Comparison of ENCODE assay signal across 15 cellular contexts in the genomic region with DNA sequence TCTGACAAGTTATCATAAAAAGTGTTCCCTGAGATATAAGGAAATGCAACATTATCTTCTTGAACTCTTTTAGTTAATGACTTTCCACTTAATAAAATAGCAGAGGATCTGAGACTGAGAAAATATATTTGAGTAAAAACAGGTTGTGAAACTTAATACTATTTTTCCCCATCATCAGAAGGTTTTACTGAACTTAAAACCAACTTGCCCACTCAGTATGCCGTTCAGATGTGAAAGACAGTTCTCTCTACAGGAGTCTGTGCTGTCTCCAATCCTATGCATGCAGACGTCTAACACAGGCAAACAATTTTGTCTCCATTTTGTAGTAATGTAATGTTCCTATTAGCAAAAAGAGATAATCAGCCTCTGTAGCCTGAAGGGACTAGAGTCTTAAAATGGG. TPM values are rescaled to one million over a fixed set of nuclear protein-coding genes. Genes with fewer than 3 reads are reported as not detected.
DNase-seq lines count a peak whose midpoint lies in the region; ATAC-seq and TF ChIP-seq lines count a peak whose summit lies in the region.
"Had no signal": no experiment of that assay in that cellular context is flagged by ENCODE, and none has a peak within 500 bp of the region (broad histone marks: within the 10 kb centered on the region; RNA-seq: fewer than 3 reads in every experiment).

No MANE protein-coding gene starts in this region.

- TF ChIP-seq POLR2A in GM18505 (IDR thresholded peaks at IDR 0.05; ENCODE audit: borderline replicate concordance, extremely low read depth, insufficient read depth, insufficient read length): no peak

- no peak overlapping the region for H3K4me3 Mint-ChIP-seq in activated CD8-positive, alpha-beta T cell treated with anti-CD3 and anti-CD28 coated beads for 36 hours
- H3K4me3 Mint-ChIP-seq: IgD-negative memory B cell had no signal

- no peak for DNase-seq in activated CD4-positive, alpha-beta T cell treated with anti-CD3 and anti-CD28 coated beads for 1 hour
- DNase-seq in AG20443 (ENCODE audit: low spot score): no peak
- no peak for DNase-seq in NCI-H446 (lab: John Stamatoyannopoulos, UW)
- no peak for DNase-seq in activated CD8-positive, alpha-beta T cell treated with anti-CD3 and anti-CD28 coated beads for 36 hours
- DNase-seq: activated CD4-positive, alpha-beta T cell treated with anti-CD3 and anti-CD28 coated beads, Interleukin-2, amount 50 U/mL, for 48 hours; foreskin keratinocyte; NCI-H2171; Right ventricle myocardium superior had no signal

- intact Hi-C loops in activated CD8-positive, alpha-beta T cell treated with anti-CD3 and anti-CD28 coated beads for 36 hours (cut with micrococcal nuclease): no loop called here

- no peak overlapping the region for H3K27ac Mint-ChIP-seq in activated CD8-positive, alpha-beta T cell treated with anti-CD3 and anti-CD28 coated beads for 36 hours
- H3K27ac Mint-ChIP-seq: IgD-negative memory B cell had no signal

- H3K36me3 Mint-ChIP-seq in activated CD8-positive, alpha-beta T cell treated with anti-CD3 and anti-CD28 coated beads for 36 hours (ENCODE audit: low read depth): no peaks in the 10 kb centered on the region
- H3K36me3 Mint-ChIP-seq: IgD-negative memory B cell had no signal

- ATAC-seq in GM18505 (IDR thresholded peaks at IDR 0.05; ENCODE audit: unreplicated experiment) (peak; percentile 66), GM19452 (IDR thresholded peaks at IDR 0.05; ENCODE audit: unreplicated experiment) (peak; percentile 61), HG02623 (IDR thresholded peaks at IDR 0.05; ENCODE audit: unreplicated experiment) (peak; percentile 61), HG03432 (IDR thresholded peaks at IDR 0.05; ENCODE audit: unreplicated experiment) (peak; percentile 79)
- ATAC-seq in activated CD8-positive, alpha-beta T cell treated with anti-CD3 and anti-CD28 coated beads for 36 hours: no peak
- ATAC-seq: foreskin keratinocyte had no signal

- POLR2A ChIA-PET in activated CD8-positive, alpha-beta T cell treated with anti-CD3 and anti-CD28 coated beads for 36 hours (lab: Charles Lee): no interaction called here

- peaks cover under 1% of the 10 kb centered on the region for H3K27me3 Mint-ChIP-seq in activated CD8-positive, alpha-beta T cell treated with anti-CD3 and anti-CD28 coated beads for 36 hours

- CTCF ChIA-PET in activated CD8-positive, alpha-beta T cell treated with anti-CD3 and anti-CD28 coated beads for 36 hours (lab: Charles Lee): no interaction called here

- TF ChIP-seq CTCF in activated CD8-positive, alpha-beta T cell treated with anti-CD3 and anti-CD28 coated beads for 36 hours (IDR thresholded peaks at IDR 0.05): no peak

- no peaks in the 10 kb centered on the region for H3K9me3 Mint-ChIP-seq in activated CD8-positive, alpha-beta T cell treated with anti-CD3 and anti-CD28 coated beads for 36 hours
- H3K9me3 Mint-ChIP-seq: IgD-negative memory B cell had no signal

- no peaks in the 10 kb centered on the region for H3K4me1 Mint-ChIP-seq in activated CD8-positive, alpha-beta T cell treated with anti-CD3 and anti-CD28 coated beads for 36 hours (ENCODE audit: low read depth)
- H3K4me1 Mint-ChIP-seq: IgD-negative memory B cell had no signal

RNA-seq across cellular contexts. Expression of a gene that starts 38.2 kb away (rescaled TPM):
- not detected for total RNA-seq in activated CD8-positive, alpha-beta T cell treated with anti-CD3 and anti-CD28 coated beads for 36 hours
- total RNA-seq: cerebellum, foreskin keratinocyte, myocyte, Right ventricle myocardium superior had no signal
